1 cellular context compared by ENCODE assay signal in the genomic region with DNA sequence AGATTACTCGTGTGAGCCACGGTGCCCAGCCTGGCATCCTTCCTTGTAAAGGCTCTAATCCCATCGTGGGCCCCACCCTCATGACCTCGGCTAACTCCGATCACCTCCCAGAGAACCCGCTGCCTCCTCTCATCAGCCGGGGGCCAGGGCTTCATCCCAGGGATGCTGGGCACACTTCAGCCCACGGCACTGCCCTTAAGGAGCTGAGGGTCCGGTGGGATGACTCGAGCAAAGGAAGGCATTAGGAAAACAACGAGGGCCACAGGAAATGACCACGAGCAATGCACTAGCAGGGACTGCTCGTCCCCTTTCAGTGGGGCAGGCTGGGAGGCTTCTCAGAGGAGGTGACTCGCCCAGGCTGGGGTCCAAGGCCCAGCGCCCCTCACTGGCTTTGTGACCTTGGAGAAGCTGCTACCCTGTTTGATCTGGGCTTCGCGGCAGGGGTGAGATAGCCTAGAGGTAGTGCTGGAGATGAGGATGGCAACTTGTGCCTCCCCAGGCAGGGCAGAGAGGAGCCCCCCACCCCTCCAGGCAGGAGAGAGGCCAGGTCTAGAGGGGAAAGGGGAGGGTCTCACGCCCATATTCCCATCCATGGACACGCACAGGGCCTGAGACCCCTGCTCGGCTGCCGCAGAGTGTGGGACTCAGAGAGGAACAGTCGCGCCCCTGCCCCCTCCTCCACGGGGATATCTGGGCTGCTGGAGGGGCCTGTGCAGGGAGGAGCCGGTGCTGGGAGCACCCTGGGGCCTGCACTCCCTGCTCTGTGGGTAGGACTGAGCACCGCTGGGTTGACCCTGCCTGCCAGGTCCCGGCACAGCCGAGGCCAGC.
TF ChIP-seq lines count a peak whose summit lies in the region.

No MANE protein-coding gene starts in this region.

TF ChIP-seq in HepG2, 621 proteins besides CTCF, POLR2A, EP300 and RAD21:
- no peak for TF ChIP-seq ZNF253 (CRISPR knock-in tag; IDR thresholded peaks at IDR 0.05; ENCODE audit: borderline replicate concordance)
- peak; percentile 52; the same call in 1 of the 2 replicates for TF ChIP-seq ZNF263 (CRISPR knock-in tag; IDR thresholded peaks at IDR 0.05)
